In genomic region chr16:19137201-19137601, GRCh38 we compare ENCODE assay signal across 1 cellular context.
TF ChIP-seq lines count a peak whose summit lies in the region.

No MANE protein-coding gene starts in this region.

TF ChIP-seq in A549, 52 proteins besides CTCF, POLR2A, EP300 and RAD21 (continued from another document):
- TF ChIP-seq BCL3 (IDR thresholded peaks at IDR 0.05) = no peak
- no peak for TF ChIP-seq CBX8 (IDR thresholded peaks at IDR 0.05)
- TF ChIP-seq BHLHE40 (IDR thresholded peaks at IDR 0.05; ENCODE audit: low read depth, low read length) = no peak
- no peak for TF ChIP-seq NFE2L2 (conservative IDR thresholded peaks at IDR 0.05; ENCODE audit: low read length)
- no peak for TF ChIP-seq HOXB13 (CRISPR knock-in tag; IDR thresholded peaks at IDR 0.05; ENCODE audit: low read depth)
- no peak for TF ChIP-seq KDM5A (IDR thresholded peaks at IDR 0.05)
- TF ChIP-seq HEYL (CRISPR knock-in tag; IDR thresholded peaks at IDR 0.05) = no peak
- no peak for TF ChIP-seq CHD4 (IDR thresholded peaks at IDR 0.05; ENCODE audit: borderline replicate concordance)
- no peak for TF ChIP-seq FOSB (CRISPR knock-in tag; IDR thresholded peaks at IDR 0.05)
- no peak for TF ChIP-seq ATOH8 (CRISPR knock-in tag; IDR thresholded peaks at IDR 0.05; ENCODE audit: low read depth)
